ENCODE assay signal across 9 cellular contexts in the genomic region with DNA sequence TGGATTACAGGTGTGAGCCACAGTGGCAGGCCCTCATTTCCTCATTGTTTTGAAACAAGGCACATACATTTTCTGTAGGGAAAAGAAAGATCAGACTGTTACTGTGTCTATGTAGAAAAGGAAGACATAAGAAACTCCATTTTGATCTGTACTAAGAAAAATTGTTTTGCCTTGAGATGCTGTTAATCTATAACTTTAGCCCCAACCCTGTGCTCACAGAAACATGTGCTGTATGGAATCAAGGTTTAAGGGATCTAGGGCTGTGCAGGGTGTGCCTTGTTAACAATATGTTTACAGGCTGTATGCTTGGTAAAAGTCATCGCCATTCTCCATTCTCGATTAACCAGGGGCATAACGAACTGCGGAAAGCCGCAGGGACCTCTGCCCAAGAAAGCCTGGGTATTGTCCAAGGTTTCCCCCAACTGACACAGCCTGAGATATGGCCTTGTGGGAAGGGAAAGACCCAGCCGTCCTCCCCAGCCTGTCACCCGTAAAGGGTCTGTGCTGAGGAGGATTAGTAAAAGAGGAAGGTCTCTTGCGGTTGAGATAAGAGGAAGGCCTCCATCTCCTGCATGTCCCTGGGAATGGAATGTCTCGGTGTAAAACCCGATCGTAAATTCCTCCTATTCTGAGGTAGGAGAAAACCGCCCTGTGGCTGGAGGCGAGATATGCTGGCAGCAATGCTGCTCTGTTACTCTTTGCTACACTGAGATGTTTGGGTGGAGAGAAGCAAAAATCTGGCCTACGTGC. TPM values are rescaled to one million over a fixed set of nuclear protein-coding genes. Genes with fewer than 3 reads are reported as not detected.
DNase-seq lines count a peak whose midpoint lies in the region; ATAC-seq and TF ChIP-seq lines count a peak whose summit lies in the region.
"Not testable (repeated sequence)": the region's sequence is repeated elsewhere in the genome, so short reads cannot be mapped to it uniquely, and the experiment has no call there.
"Had no signal": no experiment of that assay in that cellular context is flagged by ENCODE, and none has a peak within 500 bp of the region (broad histone marks: within the 10 kb centered on the region; RNA-seq: fewer than 3 reads in every experiment).

No MANE protein-coding gene starts in this region.

- not testable (repeated sequence) for TF ChIP-seq CTCF in fibroblast of villous mesenchyme (IDR thresholded peaks at IDR 0.05; ENCODE audit: insufficient read depth, low read depth, low read length); neutrophil (IDR thresholded peaks at IDR 0.05); type B pancreatic cell (conservative IDR thresholded peaks at IDR 0.05)

- intact Hi-C loops in left colon (cut with DNase I, micrococcal nuclease): not testable (repeated sequence)

- H3K27ac Mint-ChIP-seq in type B pancreatic cell: peak overlapping the region; percentile 34

- peaks cover 24% of the 10 kb centered on the region for H3K27me3 ChIP-seq in neutrophil

- H3K9me3 ChIP-seq in neutrophil: not testable (repeated sequence)

- peaks cover 20% of the 10 kb centered on the region for H3K4me1 Mint-ChIP-seq in type B pancreatic cell (ENCODE audit: unreplicated experiment)

- not testable (repeated sequence) for H3K4me1 ChIP-seq in neutrophil (ENCODE audit: control insufficient read depth in 1 of 2, insufficient read depth in 1 of 2, low read depth in 1 of 2, low read length in 1 of 2)

- not testable (repeated sequence) for H3K36me3 Mint-ChIP-seq in type B pancreatic cell

- H3K9me3 Mint-ChIP-seq in type B pancreatic cell: not testable (repeated sequence)

- DNase-seq in ELF-1 (ENCODE audit: low read depth, low spot score) (peak; percentile 88), MV-4-11 (lab: John Stamatoyannopoulos, UW) (peak; percentile 84), SKM-1 (lab: John Stamatoyannopoulos, UW; ENCODE audit: unreplicated experiment) (peak; percentile 21), amniotic epithelial cell (ENCODE audit: low read depth) (peak; percentile 83), fibroblast of villous mesenchyme (ENCODE audit: low read depth) (peak; percentile 82), left colon (peak in 1 of 2 donors; percentile 34)
- DNase-seq in type B pancreatic cell (ENCODE audit: extremely low spot score, unreplicated experiment): not testable (repeated sequence)

- not testable (repeated sequence) for H3K4me3 ChIP-seq in fibroblast of villous mesenchyme (ENCODE audit: low read depth, low read length); neutrophil (ENCODE audit: low read depth in 1 of 2, low read length in 1 of 2)

- ATAC-seq in left colon: peak; percentile 38

- peak overlapping the region; percentile 51 for H3K4me3 Mint-ChIP-seq in type B pancreatic cell

- H3K27ac ChIP-seq in neutrophil: peak overlapping the region; percentile 25

- not testable (repeated sequence) for H3K36me3 ChIP-seq in neutrophil

- peaks cover 18% of the 10 kb centered on the region for H3K27me3 Mint-ChIP-seq in type B pancreatic cell

RNA-seq across cellular contexts. Expression of a gene that starts 2.0 kb away (rescaled TPM):
- under 0.01 TPM in 1 of 2 replicates, not detected in the other for total RNA-seq in fibroblast of villous mesenchyme
- 1 to 10 TPM; 4.9 to 6.3 TPM for total RNA-seq in left colon
- total RNA-seq in type B pancreatic cell (ENCODE audit: low replicate concordance): 3.5 and 3.9 TPM in 2 replicates
- total RNA-seq: G401 had no signal

RNA-seq across cellular contexts. Expression of a gene that starts 7.0 kb away (rescaled TPM):
- total RNA-seq in fibroblast of villous mesenchyme (130 and 184 TPM in 2 replicates), left colon (100 to 1,000 TPM; 376 to 377 TPM), type B pancreatic cell (ENCODE audit: low replicate concordance) (100 and 130 TPM in 2 replicates)

RNA-seq across cellular contexts. Expression of a gene that starts 38.2 kb away (rescaled TPM):
- 0.43 and 0.64 TPM in 2 replicates for total RNA-seq in fibroblast of villous mesenchyme
- 1 to 10 TPM; 2.0 to 2.3 TPM for total RNA-seq in left colon
- 0.71 and 2.4 TPM in 2 replicates for total RNA-seq in type B pancreatic cell (ENCODE audit: low replicate concordance)
